Comparison of ENCODE assay signal across 1 cellular context in genomic region chr13:107252021-107252420, GRCh38.
TF ChIP-seq lines count a peak whose summit lies in the region.

No MANE protein-coding gene starts in this region.

TF ChIP-seq in IMR-90, 13 proteins besides CTCF, POLR2A, EP300 and RAD21 (continued from another document):
- TF ChIP-seq, protein P1, sequence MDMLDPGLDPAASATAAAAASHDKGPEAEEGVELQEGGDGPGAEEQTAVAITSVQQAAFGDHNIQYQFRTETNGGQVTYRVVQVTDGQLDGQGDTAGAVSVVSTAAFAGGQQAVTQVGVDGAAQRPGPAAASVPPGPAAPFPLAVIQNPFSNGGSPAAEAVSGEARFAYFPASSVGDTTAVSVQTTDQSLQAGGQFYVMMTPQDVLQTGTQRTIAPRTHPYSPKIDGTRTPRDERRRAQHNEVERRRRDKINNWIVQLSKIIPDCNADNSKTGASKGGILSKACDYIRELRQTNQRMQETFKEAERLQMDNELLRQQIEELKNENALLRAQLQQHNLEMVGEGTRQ (IDR thresholded peaks at IDR 0.05; ENCODE audit: low read depth, low read length) = no peak
- TF ChIP-seq SMC3 (IDR thresholded peaks at IDR 0.05; ENCODE audit: low read depth, low read length) (no peak), MAZ (IDR thresholded peaks at IDR 0.05; ENCODE audit: borderline replicate concordance, low read depth, low read length) (no peak), BHLHE40 (IDR thresholded peaks at IDR 0.05; ENCODE audit: low read depth, low read length) (no peak)
